In genomic region chr6:104955491-104955890, GRCh38 we compare ENCODE assay signal across 1 cellular context.
TF ChIP-seq lines count a peak whose summit lies in the region.

No MANE protein-coding gene starts in this region.

TF ChIP-seq in H1, 55 proteins besides CTCF, POLR2A, EP300 and RAD21 (continued from another document):
- TF ChIP-seq CHD7 (IDR thresholded peaks at IDR 0.05; ENCODE audit: insufficient replicate concordance, low read length): no peak
- no peak for TF ChIP-seq MAFK (IDR thresholded peaks at IDR 0.05; ENCODE audit: low read depth, low read length)
- no peak for TF ChIP-seq POU5F1 (IDR thresholded peaks at IDR 0.05; ENCODE audit: low read depth, low read length)
- TF ChIP-seq RFX5 (IDR thresholded peaks at IDR 0.05; ENCODE audit: borderline replicate concordance, low read depth, low read length): no peak
- no peak for TF ChIP-seq KDM4A (IDR thresholded peaks at IDR 0.05; ENCODE audit: low read depth, low read length, severe bottlenecking)
- no peak for TF ChIP-seq SIX5 (IDR thresholded peaks at IDR 0.05; ENCODE audit: low read depth, low read length)
- TF ChIP-seq SIRT6 (IDR thresholded peaks at IDR 0.05; ENCODE audit: low read length): no peak
- no peak for TF ChIP-seq E2F6 (IDR thresholded peaks at IDR 0.05)
- TF ChIP-seq POLR2AphosphoS5 (IDR thresholded peaks at IDR 0.05; ENCODE audit: low read depth, low read length): peak; percentile 78
- no peak for TF ChIP-seq CEBPB (IDR thresholded peaks at IDR 0.05; ENCODE audit: low read depth, low read length)
- TF ChIP-seq CTBP2 (IDR thresholded peaks at IDR 0.05; ENCODE audit: borderline replicate concordance, insufficient read depth, insufficient read length, low read length): no peak
- TF ChIP-seq RBBP5 (IDR thresholded peaks at IDR 0.05; ENCODE audit: borderline replicate concordance, low read depth, low read length): no peak; the same call in 1 of the 2 replicates
- TF ChIP-seq SP2 (IDR thresholded peaks at IDR 0.05; ENCODE audit: low read length): no peak
- TF ChIP-seq NANOG (IDR thresholded peaks at IDR 0.05; ENCODE audit: insufficient read depth, low read depth, low read length, poor library complexity, severe bottlenecking): no peak
- TF ChIP-seq ASH2L (IDR thresholded peaks at IDR 0.05; ENCODE audit: low read length): no peak
- TF ChIP-seq CHD2 (IDR thresholded peaks at IDR 0.05; ENCODE audit: low read length): peak; percentile 42
- 0 out of 2 replicates have a peak, but pooled peaks have one; percentile 22 for TF ChIP-seq EGR1 (IDR thresholded peaks at IDR 0.05; ENCODE audit: borderline replicate concordance, low read depth, low read length)
- peak; percentile 26; the same call in 1 of the 2 replicates for TF ChIP-seq CREB1 (IDR thresholded peaks at IDR 0.05)
- TF ChIP-seq SP4 (IDR thresholded peaks at IDR 0.05; ENCODE audit: low read length): no peak
- no peak for TF ChIP-seq SIN3A (conservative IDR thresholded peaks at IDR 0.05 in 1 of 2, IDR thresholded peaks at IDR 0.05 in 1 of 2; ENCODE audit: low read depth in 1 of 2, low read length in 2 of 2)
- TF ChIP-seq TEAD4 (IDR thresholded peaks at IDR 0.05; ENCODE audit: low read depth, low read length): 0 out of 2 replicates have a peak, but pooled peaks have one; percentile 12
- no peak for TF ChIP-seq TCF12 (IDR thresholded peaks at IDR 0.05; ENCODE audit: low read depth, low read length)
- no peak for TF ChIP-seq HDAC6 (IDR thresholded peaks at IDR 0.05; ENCODE audit: low read depth, low read length)
- TF ChIP-seq JUND (IDR thresholded peaks at IDR 0.05; ENCODE audit: low read length): no peak
- no peak for TF ChIP-seq ATF2 (IDR thresholded peaks at IDR 0.05; ENCODE audit: low read length)
- no peak for TF ChIP-seq USF2 (IDR thresholded peaks at IDR 0.05; ENCODE audit: low read length)
